ENCODE assay signal across 8 cellular contexts in the genomic region with DNA sequence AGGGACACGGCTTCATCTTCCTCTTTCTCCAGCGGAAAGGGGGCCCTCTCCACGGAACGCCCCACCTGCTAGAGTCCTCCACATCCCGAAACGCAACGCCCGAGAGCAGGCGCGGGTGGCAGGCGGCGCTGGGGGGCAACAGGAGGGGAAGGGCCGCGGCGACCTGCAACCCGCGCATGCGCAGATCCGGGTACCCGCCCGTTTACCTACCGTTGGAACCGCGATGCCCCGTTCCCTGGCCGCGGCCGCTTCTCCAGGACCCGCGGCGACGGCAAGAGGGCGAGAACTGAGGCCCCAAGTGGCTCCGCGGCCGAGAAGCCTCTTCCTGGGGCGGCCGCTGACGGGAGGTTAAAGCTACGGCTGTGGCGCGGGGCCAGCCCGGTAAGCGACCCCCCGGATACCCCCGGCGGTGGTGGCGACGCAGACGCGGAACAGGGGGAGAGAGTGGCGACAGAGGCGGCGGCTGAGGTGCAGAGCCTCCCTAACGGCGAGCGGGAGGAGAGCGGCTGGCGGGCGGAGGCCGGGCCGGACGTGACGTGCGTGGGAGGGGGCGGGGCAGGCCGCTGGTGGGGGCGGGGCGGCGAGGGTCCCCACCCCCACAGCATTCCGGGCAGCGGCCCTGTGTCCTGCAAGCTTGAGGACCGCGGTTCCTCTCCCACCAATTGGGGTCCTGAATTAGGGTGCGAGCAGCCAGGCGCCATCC. TPM values are rescaled to one million over a fixed set of nuclear protein-coding genes. Genes with fewer than 3 reads are reported as not detected.
DNase-seq lines count a peak whose midpoint lies in the region; ATAC-seq and TF ChIP-seq lines count a peak whose summit lies in the region.

A gene (minus strand): TSS at position 508 of the 703 bp plus-strand sequence. CDS start 13,968 bp downstream, outside the sequence.

- POLR2A ChIA-PET in AG04449 (lab: Yijun Ruan, JAX) = interaction anchor here (0.6 kb wide), 1 partner anchor 78 kb away, joined by 3 read pairs; no protein-coding TSS in a partner anchor

- no peak for DNase-seq in AG04449 (ENCODE audit: low read depth, low spot score)
- peak; percentile 67 for DNase-seq in NCI-H345 treated with DMSO at 0.1 percent for 48 hours (lab: John Stamatoyannopoulos, UW; ENCODE audit: unreplicated experiment)
- peak; percentile 70 for DNase-seq in activated CD4-positive, alpha-beta T cell treated with anti-CD3 and anti-CD28 coated beads for 1 hour
- peak; percentile 95 for DNase-seq in cerebellum (ENCODE audit: low spot score)
- DNase-seq in kidney tubule cell (ENCODE audit: low spot score) = peak; percentile 83
- peak; percentile 82 for DNase-seq in stimulated activated CD4-positive, alpha-beta T cell treated with anti-CD3 and anti-CD28 coated beads, Interleukin-1b, Interleukin-23, amount 100 ng/mL, for 48 hours

- H3K4me3 ChIP-seq in AG04449 (ENCODE audit: low read depth, low read length) = peak within 1 kb of the TSS; percentile 92

- CTCF ChIA-PET in AG04449 (lab: Yijun Ruan, JAX) = interaction anchor here (1.1 to 18.8 kb wide), 11 partner anchors 10 to 403 kb away, joined by 3 to 444 read pairs (median 6); no protein-coding TSS in a partner anchor

- ATAC-seq in GM18870 (IDR thresholded peaks at IDR 0.05; ENCODE audit: unreplicated experiment) (peak; percentile 32), HG03135 (IDR thresholded peaks at IDR 0.05; ENCODE audit: unreplicated experiment) (peak; percentile 60)

- peak; percentile 14 for TF ChIP-seq CTCF in AG04449 (IDR thresholded peaks at IDR 0.05; ENCODE audit: insufficient read depth, low read length, missing control alignments)

RNA-seq across cellular contexts. Expression of the gene that starts here (rescaled TPM):
- 94.5 TPM for total RNA-seq in cerebellum
